24 cellular contexts compared by ENCODE assay signal in genomic region chr3:157412323-157412845, GRCh38. TPM values are rescaled to one million over a fixed set of nuclear protein-coding genes. Genes with fewer than 3 reads are reported as not detected.
"Had no signal": no experiment of that assay in that cellular context is flagged by ENCODE, and none has a peak within 500 bp of the region (broad histone marks: within the 10 kb centered on the region; RNA-seq: fewer than 3 reads in every experiment).

No MANE protein-coding gene starts in this region.

- H3K79me2 ChIP-seq: hepatocyte had no signal

- H2AFZ ChIP-seq: hepatocyte, neural progenitor cell had no signal

- H3K27ac Mint-ChIP-seq: memory B cell; mesothelial cell of epicardium; natural killer cell treated with Interleukin-12 subunit alpha and Interleukin-12 subunit beta and Interleukin-15 and Interleukin-18, amount 100 ng/mL, for 72 hours; neural progenitor cell; stimulated activated effector memory CD8-positive, alpha-beta T cell treated with anti-CD3 and anti-CD28 coated beads, Interleukin-12 subunit alpha, Interleukin-12 subunit beta, amount 100 ng/mL, for 72 hours; type B pancreatic cell had no signal

- H3K4me1 Mint-ChIP-seq: memory B cell; neural progenitor cell; stimulated activated effector memory CD8-positive, alpha-beta T cell treated with anti-CD3 and anti-CD28 coated beads, Interleukin-12 subunit alpha, Interleukin-12 subunit beta, amount 100 ng/mL, for 72 hours had no signal

- H3K27me3 ChIP-seq: dorsolateral prefrontal cortex, hepatocyte, neural progenitor cell, ovary, suprapubic skin, thyroid gland had no signal

- H3K4me3 ChIP-seq: dorsolateral prefrontal cortex, hepatocyte, left ventricle myocardium inferior, lower lobe of right lung, neural progenitor cell, ovary, suprapubic skin, thyroid gland had no signal

- H3K27ac ChIP-seq: dorsolateral prefrontal cortex, hepatocyte, left ventricle myocardium inferior, lower lobe of right lung, neural progenitor cell, ovary, suprapubic skin, thyroid gland had no signal

- H3K36me3 Mint-ChIP-seq: memory B cell; natural killer cell treated with Interleukin-12 subunit alpha and Interleukin-12 subunit beta and Interleukin-15 and Interleukin-18, amount 100 ng/mL, for 72 hours; stimulated activated effector memory CD8-positive, alpha-beta T cell treated with anti-CD3 and anti-CD28 coated beads, Interleukin-12 subunit alpha, Interleukin-12 subunit beta, amount 100 ng/mL, for 72 hours had no signal

- H3K4me1 ChIP-seq: left ventricle myocardium inferior, lower lobe of right lung, neural progenitor cell, suprapubic skin, thyroid gland had no signal

- H3K9ac ChIP-seq: neural progenitor cell had no signal

- H3K4me3 Mint-ChIP-seq: memory B cell; mesothelial cell of epicardium; natural killer cell treated with Interleukin-12 subunit alpha and Interleukin-12 subunit beta and Interleukin-15 and Interleukin-18, amount 100 ng/mL, for 72 hours; neural progenitor cell; stimulated activated effector memory CD8-positive, alpha-beta T cell treated with anti-CD3 and anti-CD28 coated beads, Interleukin-12 subunit alpha, Interleukin-12 subunit beta, amount 100 ng/mL, for 72 hours; type B pancreatic cell had no signal

- H3K27me3 Mint-ChIP-seq: type B pancreatic cell had no signal

- H3K9me3 Mint-ChIP-seq: memory B cell, type B pancreatic cell had no signal

- H3K9me3 ChIP-seq: left ventricle myocardium inferior, lower lobe of right lung, ovary, suprapubic skin, thyroid gland had no signal

- H3K36me3 ChIP-seq: left ventricle myocardium inferior, lower lobe of right lung, neural progenitor cell, ovary, suprapubic skin, thyroid gland had no signal

- H3K4me2 ChIP-seq: hepatocyte, neural progenitor cell had no signal

- ATAC-seq: esophagus mucosa; left cardiac atrium; lower lobe of right lung; natural killer cell treated with Interleukin-12 subunit alpha and Interleukin-12 subunit beta and Interleukin-15 and Interleukin-18, amount 100 ng/mL, for 72 hours; right cardiac atrium; stimulated activated effector memory CD8-positive, alpha-beta T cell treated with anti-CD3 and anti-CD28 coated beads, Interleukin-12 subunit alpha, Interleukin-12 subunit beta, amount 100 ng/mL, for 72 hours; stimulated activated naive CD8-positive, alpha-beta T cell treated with anti-CD3 and anti-CD28 coated beads, Interleukin-15, Interleukin-2, amounts not matched to agents 100 U/mL and 50 U/mL, for 24 hours had no signal

- DNase-seq: cortex of kidney; dorsolateral prefrontal cortex; effector memory CD4-positive, alpha-beta T cell; head of caudate nucleus; kidney; left cardiac atrium; left ventricle myocardium inferior; lower lobe of right lung; nucleus accumbens; ovary; right cardiac atrium; stimulated activated CD4-positive, alpha-beta T cell treated with anti-CD3 and anti-CD28 coated beads, Interleukin-4, amount 100 ng/mL, for 1 hour; stimulated activated CD8-positive, alpha-beta memory T cell treated with anti-CD3 and anti-CD28 coated beads, Interleukin-4, amount 100 ng/mL, for 48 hours; stimulated activated naive CD8-positive, alpha-beta T cell treated with anti-CD3 and anti-CD28 coated beads, Interleukin-15, Interleukin-2, amounts not matched to agents 100 U/mL and 50 U/mL, for 24 hours; thyroid gland had no signal

RNA-seq across cellular contexts. Expression of gene PTX3, which starts 24.3 kb away (rescaled TPM):
- total RNA-seq: natural killer cell treated with Interleukin-12 subunit alpha and Interleukin-12 subunit beta and Interleukin-15 and Interleukin-18, amount 100 ng/mL, for 72 hours had no signal
